Comparison of ENCODE assay signal across 19 cellular contexts in genomic region chr14:73684627-73685026, GRCh38. TPM values are rescaled to one million over a fixed set of nuclear protein-coding genes. Genes with fewer than 3 reads are reported as not detected.
DNase-seq lines count a peak whose midpoint lies in the region; ATAC-seq, FAIRE-seq and TF ChIP-seq lines count a peak whose summit lies in the region.
"Had no signal": no experiment of that assay in that cellular context is flagged by ENCODE, and none has a peak within 500 bp of the region (broad histone marks: within the 10 kb centered on the region; RNA-seq: fewer than 3 reads in every experiment).

No MANE protein-coding gene starts in this region.

- intact Hi-C loops in HepG2 (cut with micrococcal nuclease; ENCODE audit: unreplicated experiment) (no loop called here), right lobe of liver (cut with DNase I) (no loop called here), ovary (cut with DNase I) (no loop called here), aorta (cut with DNase I) (no loop called here)

- TF ChIP-seq POLR2A in HepG2 (IDR thresholded peaks at IDR 0.05; ENCODE audit: insufficient read depth in 1 of 2, low read depth in 2 of 2, low read length in 2 of 2) (no peak), right lobe of liver (IDR thresholded peaks at IDR 0.05) (no peak), ovary (IDR thresholded peaks at IDR 0.05) (no peak)

- BruUV-seq in HepG2 (replicated peaks; lab: Mats Ljungman, UMichigan) = no TSS peak

- POLR2A ChIA-PET in HepG2 (lab: Yijun Ruan, JAX) = no interaction called here

- FAIRE-seq in HepG2 (lab: Jason Lieb, UNC) = no peak
- peak; percentile 42 for FAIRE-seq in urothelium cell line (lab: Jason Lieb, UNC)
- FAIRE-seq: A549, D721Med, G401.6 had no signal

- no peak for DNase-seq in HepG2 (ENCODE audit: low spot score)
- no peak for DNase-seq in right lobe of liver
- DNase-seq in ovary = peak in 4 of 5 donors; percentile 29 to 64 (median 30)
- no peak for DNase-seq in urothelium cell line (ENCODE audit: low spot score)
- DNase-seq in aorta = no peak
- no peak for DNase-seq in GM19240 (ENCODE audit: insufficient read length, low spot score)
- DNase-seq: AML-193; Caco-2; Calu3; CD4-positive, alpha-beta T cell; CD8-positive, alpha-beta T cell; DMS79 treated with DMSO at 0.1 percent for 48 hours; GF-D8 had no signal

- TF ChIP-seq RAD21 in HepG2 (CRISPR knock-in tag; IDR thresholded peaks at IDR 0.05) = no peak

- no peaks in the 10 kb centered on the region for H3K79me2 ChIP-seq in HepG2 (ENCODE audit: insufficient read depth, low read length)

- 75% methylated on average over 5 of the region's 5 CpGs for WGBS in HepG2 (ENCODE audit: low lambda C conversion rate)
- 81% methylated on average over 5 of the region's 5 CpGs for WGBS in right lobe of liver (ENCODE audit: insufficient coverage, low coverage, low lambda C conversion rate, missing lambda C conversion rate)
- 38 to 57% (median 53%) methylated on average over 5 of the region's 5 CpGs for WGBS in ovary, 3 donors
- 94 to 95% methylated on average over 5 of the region's 5 CpGs for WGBS in aorta, 2 donors

- no peak overlapping the region for H2AFZ ChIP-seq in HepG2 (ENCODE audit: low read length)

- TF ChIP-seq CTCF in HepG2 (CRISPR knock-in tag; IDR thresholded peaks at IDR 0.05) = no peak
- no peak for TF ChIP-seq CTCF in right lobe of liver (IDR thresholded peaks at IDR 0.05)
- TF ChIP-seq CTCF in ovary (IDR thresholded peaks at IDR 0.05) = no peak

- TF ChIP-seq EP300 in HepG2 (IDR thresholded peaks at IDR 0.05; ENCODE audit: low read depth in 2 of 2, low read length in 2 of 2) = no peak
- no peak for TF ChIP-seq EP300 in HepG2 (CRISPR knock-in tag; IDR thresholded peaks at IDR 0.05; ENCODE audit: borderline replicate concordance)
- TF ChIP-seq EP300 in ovary (IDR thresholded peaks at IDR 0.05) = no peak

- H3K27me3 ChIP-seq in HepG2 (ENCODE audit: control insufficient read depth in 1 of 2, insufficient read depth in 2 of 2, low read length in 2 of 2) (no peaks in the 10 kb centered on the region), right lobe of liver (no peaks in the 10 kb centered on the region), ovary (no peaks in the 10 kb centered on the region), aorta (ENCODE audit: control insufficient read depth in 1 of 2, insufficient read depth in 2 of 2, low read length in 1 of 2) (no peaks in the 10 kb centered on the region)
- H3K27me3 ChIP-seq: BLaER1 treated with 17β-estradiol and CSF1 and Interleukin-3, amounts not matched to agents 10 nM and 100 nM had no signal

- CTCF ChIA-PET in HepG2 (lab: Yijun Ruan, JAX; ENCODE audit: low intra/inter-chr PET ratio, low total read pairs) = no interaction called here

- no peak overlapping the region for H3K9ac ChIP-seq in HepG2 (ENCODE audit: insufficient read depth, low read depth, low read length)
- H3K9ac ChIP-seq: BLaER1 treated with 17β-estradiol and CSF1 and Interleukin-3, amounts not matched to agents 10 nM and 100 nM had no signal

- ATAC-seq in HepG2 (no peak), right lobe of liver (no peak), aorta (ENCODE audit: low FRiP score) (no peak)
- ATAC-seq: A549; CD8-positive, alpha-beta T cell had no signal

- in situ Hi-C loops in HepG2 (cut with HindIII; ENCODE audit: extremely low pct_ligation_motif_present, low pct_unique_long_range_greater_than_20kb) = no loop called here

- no peaks in the 10 kb centered on the region for H4K20me1 ChIP-seq in HepG2 (ENCODE audit: insufficient read depth, low read length)
- H4K20me1 ChIP-seq: BLaER1 treated with 17β-estradiol and CSF1 and Interleukin-3, amounts not matched to agents 10 nM and 100 nM had no signal

- H3K9me3 ChIP-seq in HepG2 (ENCODE audit: low read length) (no peaks in the 10 kb centered on the region), right lobe of liver (no peaks in the 10 kb centered on the region), ovary (no peaks in the 10 kb centered on the region), aorta (ENCODE audit: control insufficient read depth, low read length) (no peaks in the 10 kb centered on the region)
- H3K9me3 ChIP-seq: A549, Caco-2 had no signal

- H3K4me1 ChIP-seq in HepG2 (ENCODE audit: insufficient read depth, low read length) (no peaks in the 10 kb centered on the region), right lobe of liver (no peaks in the 10 kb centered on the region), ovary (ENCODE audit: insufficient read depth) (no peaks in the 10 kb centered on the region), aorta (ENCODE audit: control insufficient read depth in 1 of 2, insufficient read depth in 2 of 2, low read length in 2 of 2) (no peaks in the 10 kb centered on the region)
- H3K4me1 ChIP-seq: A549; BLaER1 treated with 17β-estradiol and CSF1 and Interleukin-3, amounts not matched to agents 10 nM and 100 nM; Caco-2 had no signal

- H3K27ac ChIP-seq in HepG2 (ENCODE audit: extremely low read length, insufficient read depth, low read length) (no peak overlapping the region), right lobe of liver (no peak overlapping the region), ovary (no peak overlapping the region), aorta (ENCODE audit: low read depth in 1 of 2, low read length in 2 of 2) (no peak overlapping the region)
- H3K27ac ChIP-seq: 22Rv1; A549; BLaER1 treated with 17β-estradiol and CSF1 and Interleukin-3, amounts not matched to agents 10 nM and 100 nM; C4-2B had no signal

- no peaks in the 10 kb centered on the region for H3K36me3 ChIP-seq in HepG2 (replicated peaks in 1 of 2; ENCODE audit: control insufficient read depth in 1 of 2, insufficient read depth in 2 of 2, low read length in 2 of 2)
- peaks cover 0 to 2% (median 0%) of the 10 kb centered on the region in 4 donors for H3K36me3 ChIP-seq in right lobe of liver
- H3K36me3 ChIP-seq in ovary = no peaks in the 10 kb centered on the region
- H3K36me3 ChIP-seq in aorta (ENCODE audit: control insufficient read depth in 1 of 2, insufficient read depth in 2 of 2, low read length in 1 of 2) = no peaks in the 10 kb centered on the region

- H3K4me2 ChIP-seq in HepG2 (ENCODE audit: low read depth, low read length) = no peak overlapping the region
- H3K4me2 ChIP-seq: A549; BLaER1 treated with 17β-estradiol and CSF1 and Interleukin-3, amounts not matched to agents 10 nM and 100 nM had no signal

- H3K4me3 ChIP-seq in HepG2 (replicated peaks in 1 of 3; ENCODE audit: insufficient read depth in 1 of 3, low read depth in 2 of 3, low read length in 3 of 3) (no peak overlapping the region), right lobe of liver (no peak overlapping the region), ovary (no peak overlapping the region), aorta (ENCODE audit: low read length in 2 of 2) (no peak overlapping the region)
- H3K4me3 ChIP-seq: A549; BLaER1 treated with 17β-estradiol and CSF1 and Interleukin-3, amounts not matched to agents 10 nM and 100 nM had no signal

RNA-seq across cellular contexts. Expression of gene PNMA1, which starts 29.6 kb away (rescaled TPM):
- total RNA-seq in HepG2 (2016; rRNA removed; fragmentation: Illumina TruSeq; extraction: Trizol) (8.3 and 10.7 TPM in 2 replicates), right lobe of liver (1 to 10 TPM; 1.7 to 7.6 (median 3.7) TPM), ovary (100 to 1,000 TPM in 1 of 7 donors, 10 to 100 TPM in 6; 22.3 to 114 (median 87.3) TPM), aorta (10 to 100 TPM; 36.7 to 45.5 TPM)
- total RNA-seq in HepG2 (2016; cell fraction: cytosol; rRNA removed; fragmentation: Illumina TruSeq; extraction: Trizol; ENCODE audit: low read depth) = 1.8 and 1.9 TPM in 2 replicates
- total RNA-seq in HepG2 (2016; cell fraction: insoluble cytoplasmic fraction; rRNA removed; fragmentation: Illumina TruSeq; extraction: Trizol) = 8.5 and 12.1 TPM in 2 replicates
- total RNA-seq in HepG2 (2016; cell fraction: membrane; rRNA removed; fragmentation: Illumina TruSeq; extraction: Trizol) = 7.8 and 8.3 TPM in 2 replicates
- total RNA-seq in HepG2 (2016; cell fraction: nucleus; rRNA removed; fragmentation: Illumina TruSeq; extraction: Trizol) = 8.6 and 9.7 TPM in 2 replicates
- polyA plus RNA-seq in HepG2 (2011; rRNA removed) (6.6 and 7.0 TPM in 2 replicates), ovary (10 to 100 TPM; 43.7 to 84.2 TPM), aorta (10 to 100 TPM; 22.4 to 35.2 TPM)
- 5.3 and 6.7 TPM in 2 replicates for polyA plus RNA-seq in HepG2 (2011; cell fraction: cytosol; rRNA removed)
- polyA plus RNA-seq in HepG2 (2011; cell fraction: nucleus; rRNA removed) = 6.4 and 7.7 TPM in 2 replicates
- polyA plus RNA-seq in HepG2 (2012) = 14.1 and 14.8 TPM in 2 replicates
- 2.5 and 2.9 TPM in 2 replicates for polyA plus RNA-seq in HepG2 (2016; cell fraction: cytosol; fragmentation: Illumina TruSeq; extraction: Trizol; ENCODE audit: low read depth)
- polyA plus RNA-seq in HepG2 (2016; cell fraction: insoluble cytoplasmic fraction; fragmentation: Illumina TruSeq; extraction: Trizol; ENCODE audit: low read depth) = 18.3 and 20.9 TPM in 2 replicates
- polyA plus RNA-seq in HepG2 (2016; cell fraction: membrane; fragmentation: Illumina TruSeq; extraction: Trizol; ENCODE audit: low read depth) = 7.0 and 8.6 TPM in 2 replicates
- 17.9 and 18.6 TPM in 2 replicates for polyA plus RNA-seq in HepG2 (2016; cell fraction: nucleus; fragmentation: Illumina TruSeq; extraction: Trizol; ENCODE audit: insufficient read depth, low read depth)
- polyA minus RNA-seq in HepG2 (2011; rRNA and poly(A)+ RNA removed; ENCODE audit: low replicate concordance) = 5.1 and 5.4 TPM in 2 replicates
- polyA minus RNA-seq in HepG2 (2011; cell fraction: cytosol; rRNA and poly(A)+ RNA removed) = 5.6 and 6.3 TPM in 2 replicates
- 4.8 and 7.0 TPM in 2 replicates for polyA minus RNA-seq in HepG2 (2011; cell fraction: nucleus; rRNA and poly(A)+ RNA removed)

RNA-seq across cellular contexts. Expression of gene DNAL1, which starts 39.8 kb away (rescaled TPM):
- total RNA-seq in HepG2 (2016; rRNA removed; fragmentation: Illumina TruSeq; extraction: Trizol) (13.3 and 13.5 TPM in 2 replicates), right lobe of liver (1 to 10 TPM; 2.7 to 5.7 (median 3.2) TPM), ovary (10 to 100 TPM; 11.2 to 19.9 (median 16.2) TPM), aorta (10 to 100 TPM; 13.0 to 17.2 TPM)
- total RNA-seq in HepG2 (2016; cell fraction: cytosol; rRNA removed; fragmentation: Illumina TruSeq; extraction: Trizol; ENCODE audit: low read depth) = 9.9 and 11.6 TPM in 2 replicates
- 8.1 and 12.8 TPM in 2 replicates for total RNA-seq in HepG2 (2016; cell fraction: insoluble cytoplasmic fraction; rRNA removed; fragmentation: Illumina TruSeq; extraction: Trizol)
- total RNA-seq in HepG2 (2016; cell fraction: membrane; rRNA removed; fragmentation: Illumina TruSeq; extraction: Trizol) = 5.7 and 7.0 TPM in 2 replicates
- 4.1 and 4.2 TPM in 2 replicates for total RNA-seq in HepG2 (2016; cell fraction: nucleus; rRNA removed; fragmentation: Illumina TruSeq; extraction: Trizol)
- polyA plus RNA-seq in HepG2 (2011; rRNA removed) (0.84 and 1.4 TPM in 2 replicates), ovary (10 to 100 TPM in 1 of 2 donors, 1 to 10 TPM in 1; 4.1 to 15.8 TPM), aorta (10 to 100 TPM in 1 of 2 donors, 1 to 10 TPM in 1; 5.7 to 11.8 TPM)
- 0.39 and 1.00 TPM in 2 replicates for polyA plus RNA-seq in HepG2 (2011; cell fraction: cytosol; rRNA removed)
- 1.2 and 1.3 TPM in 2 replicates for polyA plus RNA-seq in HepG2 (2011; cell fraction: nucleus; rRNA removed)
- polyA plus RNA-seq in HepG2 (2012) = 1.6 and 2.2 TPM in 2 replicates
- polyA plus RNA-seq in HepG2 (2016; cell fraction: cytosol; fragmentation: Illumina TruSeq; extraction: Trizol; ENCODE audit: low read depth) = 4.1 and 4.3 TPM in 2 replicates
- polyA plus RNA-seq in HepG2 (2016; cell fraction: insoluble cytoplasmic fraction; fragmentation: Illumina TruSeq; extraction: Trizol; ENCODE audit: low read depth) = 7.8 and 8.3 TPM in 2 replicates
- 2.7 and 3.2 TPM in 2 replicates for polyA plus RNA-seq in HepG2 (2016; cell fraction: membrane; fragmentation: Illumina TruSeq; extraction: Trizol; ENCODE audit: low read depth)
- polyA plus RNA-seq in HepG2 (2016; cell fraction: nucleus; fragmentation: Illumina TruSeq; extraction: Trizol; ENCODE audit: insufficient read depth, low read depth) = 4.2 and 6.6 TPM in 2 replicates
- polyA minus RNA-seq in HepG2 (2011; rRNA and poly(A)+ RNA removed; ENCODE audit: low replicate concordance) = 0.48 and 1.7 TPM in 2 replicates
- polyA minus RNA-seq in HepG2 (2011; cell fraction: cytosol; rRNA and poly(A)+ RNA removed) = 1.8 and 2.4 TPM in 2 replicates
- 1.4 and 1.9 TPM in 2 replicates for polyA minus RNA-seq in HepG2 (2011; cell fraction: nucleus; rRNA and poly(A)+ RNA removed)

Comparison
In these comparisons a context has a peak if more than half of its experiments do, and no peak if none do; other contexts are left out.
1. DNase-seq: peak in ovary (4 of 5); none in HepG2 (single experiment), right lobe of liver (0 of 3), urothelium cell line (single experiment), aorta (0 of 2) and GM19240 (single experiment).